In genomic region chr9:136138566-136138965, GRCh38 we compare ENCODE assay signal across 9 cellular contexts. TPM values are rescaled to one million over a fixed set of nuclear protein-coding genes. Genes with fewer than 3 reads are reported as not detected.
DNase-seq lines count a peak whose midpoint lies in the region; ATAC-seq and TF ChIP-seq lines count a peak whose summit lies in the region.
"Had no signal": no experiment of that assay in that cellular context is flagged by ENCODE, and none has a peak within 500 bp of the region (broad histone marks: within the 10 kb centered on the region; RNA-seq: fewer than 3 reads in every experiment).

No MANE protein-coding gene starts in this region.

- H3K4me1 Mint-ChIP-seq in activated naive CD4-positive, alpha-beta T cell treated with anti-CD3 and anti-CD28 coated beads, Interleukin-2, amount 10 ng/mL, durations not matched to agents 7 days and 5 days = peaks cover 3% of the 10 kb centered on the region
- peaks cover 13% of the 10 kb centered on the region for H3K4me1 Mint-ChIP-seq in neural crest cell
- H3K4me1 Mint-ChIP-seq in immature natural killer cell = peaks cover 0 to 7% of the 10 kb centered on the region in 2 donors

- peaks cover 45% of the 10 kb centered on the region for H3K27me3 Mint-ChIP-seq in activated naive CD4-positive, alpha-beta T cell treated with anti-CD3 and anti-CD28 coated beads, Interleukin-2, amount 10 ng/mL, durations not matched to agents 7 days and 5 days
- H3K27me3 Mint-ChIP-seq in neural crest cell (ENCODE audit: low read depth) = peaks cover 33% of the 10 kb centered on the region
- peaks cover 3 to 15% (median 7%) of the 10 kb centered on the region in 3 donors for H3K27me3 Mint-ChIP-seq in immature natural killer cell (ENCODE audit: low read depth in 3 of 3)

- H3K9me3 Mint-ChIP-seq in activated naive CD4-positive, alpha-beta T cell treated with anti-CD3 and anti-CD28 coated beads, Interleukin-2, amount 10 ng/mL, durations not matched to agents 7 days and 5 days = no peaks in the 10 kb centered on the region
- H3K9me3 Mint-ChIP-seq in neural crest cell (no peaks in the 10 kb centered on the region), immature natural killer cell (no peaks in the 10 kb centered on the region)

- peaks cover 18% of the 10 kb centered on the region for H3K27me3 ChIP-seq in effector memory CD4-positive, alpha-beta T cell (replicated peaks; ENCODE audit: control insufficient read depth, insufficient read depth, low read length, poor library complexity, severe bottlenecking)

- H3K36me3 Mint-ChIP-seq in activated naive CD4-positive, alpha-beta T cell treated with anti-CD3 and anti-CD28 coated beads, Interleukin-2, amount 10 ng/mL, durations not matched to agents 7 days and 5 days = no peaks in the 10 kb centered on the region
- H3K36me3 Mint-ChIP-seq in neural crest cell (ENCODE audit: low read depth) (no peaks in the 10 kb centered on the region), immature natural killer cell (no peaks in the 10 kb centered on the region)

- CTCF ChIA-PET in activated naive CD4-positive, alpha-beta T cell treated with anti-CD3 and anti-CD28 coated beads, Interleukin-2, amount 10 ng/mL, durations not matched to agents 7 days and 5 days (lab: Charles Lee) = interaction anchor here (1.3 to 1.7 kb wide), 5 partner anchors 10 to 179 kb away, joined by 3 to 8 read pairs (median 5); no protein-coding TSS in a partner anchor

- no peaks in the 10 kb centered on the region for H3K9me3 ChIP-seq in effector memory CD4-positive, alpha-beta T cell (ENCODE audit: control insufficient read depth, low read length)

- no peak overlapping the region for H3K4me3 ChIP-seq in effector memory CD4-positive, alpha-beta T cell (ENCODE audit: insufficient read depth, low read depth, low read length, poor library complexity, severe bottlenecking)

- H3K27ac Mint-ChIP-seq in activated naive CD4-positive, alpha-beta T cell treated with anti-CD3 and anti-CD28 coated beads, Interleukin-2, amount 10 ng/mL, durations not matched to agents 7 days and 5 days = no peak overlapping the region
- no peak overlapping the region for H3K27ac Mint-ChIP-seq in neural crest cell (ENCODE audit: unreplicated experiment)
- no peak overlapping the region for H3K27ac Mint-ChIP-seq in immature natural killer cell

- no peak for ATAC-seq in GM19467 (IDR thresholded peaks at IDR 0.05; ENCODE audit: unreplicated experiment)

- TF ChIP-seq CTCF in neural crest cell (conservative IDR thresholded peaks at IDR 0.05) = peak; percentile 53

- H3K36me3 ChIP-seq in effector memory CD4-positive, alpha-beta T cell (ENCODE audit: control insufficient read depth, insufficient read depth, low read length) = no peaks in the 10 kb centered on the region

- DNase-seq in SHP77 (lab: John Stamatoyannopoulos, UW) (peak; percentile 42 to 73), SHP77 treated with DMSO at 0.1 percent for 48 hours (lab: John Stamatoyannopoulos, UW) (no peak), NCI-H1105 treated with DMSO at 0.1 percent for 48 hours (lab: John Stamatoyannopoulos, UW) (peak; percentile 12), neural crest cell (ENCODE audit: low read depth, low spot score) (no peak), immature natural killer cell (no peak)
- DNase-seq in activated naive CD4-positive, alpha-beta T cell treated with anti-CD3 and anti-CD28 coated beads, Interleukin-2, amount 10 ng/mL, durations not matched to agents 7 days and 5 days = peak; percentile 68
- no peak for DNase-seq in effector memory CD4-positive, alpha-beta T cell

- no peak overlapping the region for H3K27ac ChIP-seq in effector memory CD4-positive, alpha-beta T cell (ENCODE audit: insufficient read depth, low read length, poor library complexity, severe bottlenecking)
- H3K27ac ChIP-seq: parathyroid adenoma had no signal

- H3K4me1 ChIP-seq in effector memory CD4-positive, alpha-beta T cell (ENCODE audit: control insufficient read depth, insufficient read depth, low read length, poor library complexity, severe bottlenecking) = peaks cover 3% of the 10 kb centered on the region
- H3K4me1 ChIP-seq: parathyroid adenoma had no signal

- H3K4me3 Mint-ChIP-seq in activated naive CD4-positive, alpha-beta T cell treated with anti-CD3 and anti-CD28 coated beads, Interleukin-2, amount 10 ng/mL, durations not matched to agents 7 days and 5 days = no peak overlapping the region
- H3K4me3 Mint-ChIP-seq in neural crest cell = no peak overlapping the region
- H3K4me3 Mint-ChIP-seq in immature natural killer cell = no peak overlapping the region

RNA-seq across cellular contexts. Expression of gene TMEM250, which starts 19.9 kb away (rescaled TPM):
- 37.4 and 39.0 TPM in 2 replicates for total RNA-seq in neural crest cell
- 10 to 100 TPM; 44.3 to 78.6 (median 44.6) TPM for polyA plus RNA-seq in immature natural killer cell

RNA-seq across cellular contexts. Expression of gene NACC2, which starts 43.5 kb away (rescaled TPM):
- 8.1 and 8.6 TPM in 2 replicates for total RNA-seq in neural crest cell
- polyA plus RNA-seq in immature natural killer cell = 1 to 10 TPM; 2.1 to 6.2 (median 2.8) TPM

Comparison
In these comparisons a context has a peak if more than half of its experiments do, and no peak if none do; other contexts are left out.
1. DNase-seq: peak in SHP77 (2 of 2), NCI-H1105 treated with DMSO at 0.1 percent for 48 hours (single experiment) and activated naive CD4-positive, alpha-beta T cell treated with anti-CD3 and anti-CD28 coated beads, Interleukin-2, amount 10 ng/mL, durations not matched to agents 7 days and 5 days (single experiment); none in SHP77 treated with DMSO at 0.1 percent for 48 hours (single experiment), neural crest cell (single experiment), effector memory CD4-positive, alpha-beta T cell (0 of 3) and immature natural killer cell (0 of 3).